Comparison of ENCODE assay signal across 1 cellular context in the genomic region with DNA sequence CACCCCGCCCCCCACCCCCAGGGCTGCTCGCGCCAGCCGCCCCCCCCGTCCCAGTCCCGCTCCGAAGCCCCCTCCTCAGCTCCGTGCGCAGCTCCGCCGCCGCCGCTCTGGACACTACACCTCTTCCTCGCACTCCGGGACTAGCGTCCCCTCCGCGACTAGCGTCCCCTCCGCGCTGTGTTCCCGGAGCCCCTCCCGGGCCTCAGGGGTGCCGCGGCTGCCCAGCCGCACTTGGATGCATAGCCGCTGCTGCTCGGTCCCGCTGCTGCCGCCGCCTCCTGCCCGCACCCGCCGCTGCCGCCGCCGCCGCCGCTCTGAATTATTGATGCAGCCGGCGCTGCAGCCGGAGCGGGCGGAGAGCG.
TF ChIP-seq lines count a peak whose summit lies in the region.

A gene (minus strand): TSS at position 358 of the 362 bp plus-strand sequence. CDS start 373 bp downstream, outside the sequence.

TF ChIP-seq in K562, 482 proteins besides CTCF, POLR2A, EP300 and RAD21:
- TF ChIP-seq HNRNPLL (IDR thresholded peaks at IDR 0.05; ENCODE audit: low read depth, low read length, poor library complexity, severe bottlenecking) (peak; percentile 57), MECOM (CRISPR knock-in tag; IDR thresholded peaks at IDR 0.05) (no peak)
